29 cellular contexts compared by ENCODE assay signal in genomic region chr12:92199846-92200576, GRCh38. TPM values are rescaled to one million over a fixed set of nuclear protein-coding genes. Genes with fewer than 3 reads are reported as not detected.
DNase-seq lines count a peak whose midpoint lies in the region; ATAC-seq and TF ChIP-seq lines count a peak whose summit lies in the region.
"Had no signal": no experiment of that assay in that cellular context is flagged by ENCODE, and none has a peak within 500 bp of the region (broad histone marks: within the 10 kb centered on the region; RNA-seq: fewer than 3 reads in every experiment).

No MANE protein-coding gene starts in this region.

- H2BK12ac ChIP-seq in H9 (ENCODE audit: insufficient read length, low read depth, low read length): no peak overlapping the region

- H3K4me3 ChIP-seq in fibroblast of the aortic adventitia (ENCODE audit: low read depth, low read length) (no peak overlapping the region), skeletal muscle cell (ENCODE audit: low read depth, low read length) (no peak overlapping the region)
- H3K4me3 ChIP-seq: cardiac muscle cell, esophagus muscularis mucosa, GM12878, thoracic aorta had no signal

- H3K4me2 ChIP-seq in H9 (ENCODE audit: insufficient read depth, insufficient read length, low read length): no peak overlapping the region

- TF ChIP-seq CTCF in H9 (conservative IDR thresholded peaks at IDR 0.05) (no peak), fibroblast of the aortic adventitia (IDR thresholded peaks at IDR 0.05; ENCODE audit: insufficient read depth, low read length) (no peak), foreskin keratinocyte (conservative IDR thresholded peaks at IDR 0.05) (no peak)

- no CpG with 5 or more reads among the region's 5 CpGs for WGBS in H9 (ENCODE audit: extremely low coverage, insufficient read length, low lambda C conversion rate)

- H2BK120ac ChIP-seq in H9 (ENCODE audit: low read depth, low read length, poor library complexity, severe bottlenecking): no peak overlapping the region

- DNase-seq in H9 (no peak), amniotic epithelial cell (ENCODE audit: low read depth) (peak; percentile 42), fibroblast of the aortic adventitia (ENCODE audit: low read depth) (peak; percentile 61), skeletal muscle cell (ENCODE audit: low read depth) (peak; percentile 67), NCI-H82 treated with DMSO at 0.1 percent for 48 hours (lab: John Stamatoyannopoulos, UW; ENCODE audit: unreplicated experiment) (no peak), foreskin keratinocyte (no peak), T-helper 1 cell (no peak)
- DNase-seq: activated CD4-positive, alpha-beta T cell treated with anti-CD3 and anti-CD28 coated beads for 48 hours; activated gamma-delta T cell treated with Interleukin-2 at 50 U/mL for 16 hours; activated T-cell treated with anti-CD3 and anti-CD28 coated beads, Interleukin-2, amount 50 U/mL, for 24 hours; CD4-positive, CD25-positive, alpha-beta regulatory T cell; cortex of kidney; effector memory CD8-positive, alpha-beta T cell; EL; GOT3; NCI-H2029; NCI-H2227 treated with DMSO at 0.1 percent for 48 hours; NCI-H526 treated with DMSO at 0.1 percent for 48 hours; posterior cingulate gyrus; SHP77; stimulated activated naive CD8-positive, alpha-beta T cell treated with anti-CD3 and anti-CD28 coated beads, Interleukin-15, Interleukin-2, amounts not matched to agents 100 U/mL and 50 U/mL, for 24 hours; T1000; WERI-Rb-1 had no signal

- no peaks in the 10 kb centered on the region for H3K23me2 ChIP-seq in H9 (ENCODE audit: insufficient read length, low read depth, low read length, poor library complexity, severe bottlenecking)

- H3K9ac ChIP-seq in H9 (ENCODE audit: extremely low read depth, insufficient read length, low read length): no peak overlapping the region

- H3K4me1 Mint-ChIP-seq in H9: peaks cover 5 to 6% of the 10 kb centered on the region in 2 experiments; a peak in 3 of 4 replicates

- H4K91ac ChIP-seq in H9 (ENCODE audit: insufficient read length, low read depth, low read length): no peak overlapping the region

- no peaks in the 10 kb centered on the region for H4K20me1 ChIP-seq in H9 (ENCODE audit: control insufficient read depth, insufficient read depth, insufficient read length)

- no peaks in the 10 kb centered on the region for H3K4me1 ChIP-seq in H9 (ENCODE audit: insufficient read depth, low read length)
- no peaks in the 10 kb centered on the region for H3K4me1 ChIP-seq in foreskin keratinocyte
- H3K4me1 ChIP-seq: esophagus muscularis mucosa had no signal

- H2AK5ac ChIP-seq in H9 (ENCODE audit: insufficient read length, low read length): no peak overlapping the region

- no peak overlapping the region for H3T11ph ChIP-seq in H9 (ENCODE audit: low read length)

- no peaks in the 10 kb centered on the region for H3K27me3 Mint-ChIP-seq in H9 (ENCODE audit: low read depth)
- H3K27me3 Mint-ChIP-seq: activated T-cell treated with anti-CD3 and anti-CD28 coated beads, Interleukin-2, amount 50 U/mL, for 24 hours; CD4-positive, CD25-positive, alpha-beta regulatory T cell; effector memory CD8-positive, alpha-beta T cell; IgD-negative memory B cell had no signal

- H2BK5ac ChIP-seq in H9 (ENCODE audit: insufficient read length, low read length): no peak overlapping the region

- no peak overlapping the region for H3K4me3 Mint-ChIP-seq in H9
- H3K4me3 Mint-ChIP-seq: activated T-cell treated with anti-CD3 and anti-CD28 coated beads, Interleukin-2, amount 50 U/mL, for 24 hours; effector memory CD8-positive, alpha-beta T cell; IgD-negative memory B cell had no signal

- H3K27ac ChIP-seq in H9 (ENCODE audit: insufficient read length, low read depth, low read length): no peak overlapping the region
- no peak overlapping the region for H3K27ac ChIP-seq in foreskin keratinocyte
- H3K27ac ChIP-seq: cardiac muscle cell, esophagus muscularis mucosa, thoracic aorta, WERI-Rb-1 had no signal

- no peaks in the 10 kb centered on the region for H3K79me2 ChIP-seq in H9 (ENCODE audit: insufficient read depth, low read length)

- H3K27ac Mint-ChIP-seq in H9: no peak overlapping the region; a peak in 1 of 7 replicates
- H3K27ac Mint-ChIP-seq: activated T-cell treated with anti-CD3 and anti-CD28 coated beads, Interleukin-2, amount 50 U/mL, for 24 hours; effector memory CD8-positive, alpha-beta T cell had no signal

- H2AFZ ChIP-seq in H9 (ENCODE audit: low read length): no peak overlapping the region

- no peak overlapping the region for H3K56ac ChIP-seq in H9 (ENCODE audit: insufficient read length, low read depth, low read length)

- H3K14ac ChIP-seq in H9 (ENCODE audit: insufficient read depth, low read length): 0 out of 2 replicates have a peak overlapping the region, but pooled peaks have one; percentile 47

- H3K27me3 ChIP-seq in H9 (ENCODE audit: insufficient read depth, low read length) (no peaks in the 10 kb centered on the region), foreskin keratinocyte (no peaks in the 10 kb centered on the region)
- H3K27me3 ChIP-seq: cardiac muscle cell, esophagus muscularis mucosa had no signal

- H2BK20ac ChIP-seq in H9 (ENCODE audit: low read depth, low read length, poor library complexity, severe bottlenecking): no peak overlapping the region

- H3K79me1 ChIP-seq in H9 (ENCODE audit: insufficient read depth, low read depth, low read length, poor library complexity, severe bottlenecking): no peaks in the 10 kb centered on the region

- H2BK15ac ChIP-seq in H9 (ENCODE audit: low read depth, low read length): no peak overlapping the region

- H4K5ac ChIP-seq in H9 (ENCODE audit: insufficient read length, low read depth, low read length): no peak overlapping the region

- H3K9me3 ChIP-seq in H9 (ENCODE audit: control insufficient read depth, low read depth, low read length): no peaks in the 10 kb centered on the region
- H3K9me3 ChIP-seq: esophagus muscularis mucosa had no signal

- peaks cover 0 to 7% (median 0%) of the 10 kb centered on the region in 3 experiments; a peak in 2 of 7 replicates for H3K36me3 Mint-ChIP-seq in H9 (ENCODE audit: insufficient read depth in 1 of 3, low read depth in 3 of 3)
- H3K36me3 Mint-ChIP-seq: CD4-positive, CD25-positive, alpha-beta regulatory T cell; IgD-negative memory B cell had no signal

- no peak overlapping the region for H3K18ac ChIP-seq in H9 (ENCODE audit: insufficient read length, low read depth, low read length)

- no peak overlapping the region for H4K8ac ChIP-seq in H9 (replicated peaks; ENCODE audit: insufficient read length, low read depth, low read length)

- peaks cover 4 to 6% of the 10 kb centered on the region in 2 experiments; a peak in 2 of 5 replicates for H3K9me3 Mint-ChIP-seq in H9
- H3K9me3 Mint-ChIP-seq: effector memory CD8-positive, alpha-beta T cell; IgD-negative memory B cell had no signal

- H3K4ac ChIP-seq in H9 (ENCODE audit: low read depth, low read length): no peak overlapping the region

- no peak overlapping the region for H3K23ac ChIP-seq in H9 (ENCODE audit: insufficient read length, low read depth, low read length)

- no peak for ATAC-seq in foreskin keratinocyte
- ATAC-seq: effector memory CD8-positive, alpha-beta T cell; GM12878; Panc1; stimulated activated naive CD8-positive, alpha-beta T cell treated with anti-CD3 and anti-CD28 coated beads, Interleukin-15, Interleukin-2, amounts not matched to agents 100 U/mL and 50 U/mL, for 24 hours had no signal

RNA-seq across cellular contexts. Expression of gene BTG1, which starts 54.4 kb away (rescaled TPM):
- 32.0 and 32.7 TPM in 2 replicates for total RNA-seq in H9 (2021)
- total RNA-seq in fibroblast of the aortic adventitia (ENCODE audit: low replicate concordance): 10.5 and 16.8 TPM in 2 replicates
- 9.1 and 14.3 TPM in 2 replicates for total RNA-seq in foreskin keratinocyte
- 15.2 and 18.4 TPM in 2 replicates for polyA plus RNA-seq in foreskin keratinocyte

Comparison
In these comparisons a context has a peak if more than half of its experiments do, and no peak if none do; other contexts are left out.
1. DNase-seq: peak in amniotic epithelial cell (single experiment), fibroblast of the aortic adventitia (single experiment) and skeletal muscle cell (single experiment); none in H9 (single experiment), NCI-H82 treated with DMSO at 0.1 percent for 48 hours (single experiment), foreskin keratinocyte (0 of 2) and T-helper 1 cell (0 of 5).